In the genomic region with DNA sequence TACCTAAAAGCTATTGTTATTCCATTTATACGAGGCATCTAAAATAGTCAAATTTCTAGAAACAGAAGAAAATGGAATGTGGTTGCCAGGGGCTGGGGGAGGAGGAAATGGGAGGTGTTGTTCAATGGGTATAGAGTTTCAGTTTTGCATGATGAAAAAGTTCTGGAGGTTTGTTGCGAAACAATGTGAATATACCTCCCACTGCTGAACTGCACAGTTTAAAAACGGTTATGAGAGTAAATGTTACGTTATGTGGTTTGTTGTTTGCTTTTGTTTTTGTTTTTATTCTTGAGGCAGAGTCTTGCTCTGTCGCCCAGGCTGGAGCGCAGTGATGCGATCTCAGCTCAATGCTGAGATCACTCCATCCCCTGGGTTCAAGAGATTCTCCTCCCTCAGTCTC, we compare ENCODE assay signal across 13 cellular contexts.
DNase-seq lines count a peak whose midpoint lies in the region; ATAC-seq and TF ChIP-seq lines count a peak whose summit lies in the region.
"Had no signal": no experiment of that assay in that cellular context is flagged by ENCODE, and none has a peak within 500 bp of the region (broad histone marks: within the 10 kb centered on the region; RNA-seq: fewer than 3 reads in every experiment).

No MANE protein-coding gene starts in this region.

- DNase-seq in RWPE2 (ENCODE audit: low spot score): no peak
- DNase-seq in fibroblast of the aortic adventitia (ENCODE audit: low read depth): peak; percentile 8
- DNase-seq in AG08395 (ENCODE audit: low spot score): no peak
- DNase-seq in NCI-H2029 (lab: John Stamatoyannopoulos, UW): no peak
- no peak for DNase-seq in GM20000 (ENCODE audit: low spot score)
- DNase-seq: activated effector memory CD4-positive, alpha-beta T cell treated with anti-CD3 and anti-CD28 coated beads, Interleukin-2, amount 50 U/mL, for 16 hours; KG1; NCI-H446; SHP77; testis had no signal

- no peaks in the 10 kb centered on the region for H3K36me3 ChIP-seq in RWPE2 (ENCODE audit: low read depth)

- no peak overlapping the region for H3K27ac ChIP-seq in RWPE2 (ENCODE audit: poor library complexity, severe bottlenecking)
- H3K27ac ChIP-seq: testis had no signal

- H3K9me3 ChIP-seq in RWPE2 (ENCODE audit: severe bottlenecking): no peaks in the 10 kb centered on the region
- H3K9me3 ChIP-seq: testis had no signal

- H3K4me1 ChIP-seq in RWPE2 (ENCODE audit: insufficient read depth, poor library complexity, severe bottlenecking): peaks cover 5% of the 10 kb centered on the region
- H3K4me1 ChIP-seq: testis had no signal

- ATAC-seq in GM18867 (IDR thresholded peaks at IDR 0.05; ENCODE audit: unreplicated experiment) (peak; percentile 76), HG02623 (IDR thresholded peaks at IDR 0.05; ENCODE audit: unreplicated experiment) (peak; percentile 62), RWPE2 (ENCODE audit: low read depth) (peak; percentile 33; the same call in 1 of the 3 replicates)
- ATAC-seq: GM23338 had no signal

- no peak for TF ChIP-seq CTCF in RWPE2 (IDR thresholded peaks at IDR 0.05; ENCODE audit: poor library complexity, severe bottlenecking)
- TF ChIP-seq CTCF in fibroblast of the aortic adventitia (IDR thresholded peaks at IDR 0.05; ENCODE audit: insufficient read depth, low read length): no peak
- TF ChIP-seq CTCF in GM20000 (IDR thresholded peaks at IDR 0.05; ENCODE audit: extremely low read depth, missing control alignments): no peak

- H3K4me3 ChIP-seq in RWPE2 (ENCODE audit: severe bottlenecking) (no peak overlapping the region), fibroblast of the aortic adventitia (ENCODE audit: low read depth, low read length) (no peak overlapping the region)
- H3K4me3 ChIP-seq: GM23338, testis had no signal

- H3K27me3 ChIP-seq in RWPE2 (ENCODE audit: insufficient read depth, poor library complexity, severe bottlenecking): no peaks in the 10 kb centered on the region
- H3K27me3 ChIP-seq: testis had no signal
